24 cellular contexts compared by ENCODE assay signal in genomic region chr11:3083321-3083720, GRCh38. TPM values are rescaled to one million over a fixed set of nuclear protein-coding genes. Genes with fewer than 3 reads are reported as not detected.
DNase-seq lines count a peak whose midpoint lies in the region; ATAC-seq and TF ChIP-seq lines count a peak whose summit lies in the region.
"Had no signal": no experiment of that assay in that cellular context is flagged by ENCODE, and none has a peak within 500 bp of the region (broad histone marks: within the 10 kb centered on the region; RNA-seq: fewer than 3 reads in every experiment).

No MANE protein-coding gene starts in this region.

- intact Hi-C loops in Right ventricle myocardium superior (cut with DNase I) (no loop called here), left ventricle myocardium inferior (cut with micrococcal nuclease) (no loop called here)

- TF ChIP-seq CTCF in left ventricle myocardium inferior (IDR thresholded peaks at IDR 0.05; ENCODE audit: borderline replicate concordance) = no peak
- no peak for TF ChIP-seq CTCF in chondrocyte (IDR thresholded peaks at IDR 0.05)
- TF ChIP-seq CTCF in osteoblast (IDR thresholded peaks at IDR 0.05; ENCODE audit: extremely low read depth, low read depth, low read length) = no peak
- no peak for TF ChIP-seq CTCF in endodermal cell (conservative IDR thresholded peaks at IDR 0.05)

- H3K36me3 Mint-ChIP-seq in chondrocyte (ENCODE audit: low read depth) = peaks cover 1% of the 10 kb centered on the region
- H3K36me3 Mint-ChIP-seq in endodermal cell (ENCODE audit: low read depth) = no peaks in the 10 kb centered on the region
- H3K36me3 Mint-ChIP-seq: CD4-positive, alpha-beta memory T cell; CD4-positive, CD25-positive, alpha-beta regulatory T cell; CD8-positive, alpha-beta memory T cell had no signal

- H3K27me3 Mint-ChIP-seq in chondrocyte (ENCODE audit: low read depth) (no peaks in the 10 kb centered on the region), endodermal cell (ENCODE audit: insufficient read depth) (peaks cover 13% of the 10 kb centered on the region)

- H3K27me3 ChIP-seq in left ventricle myocardium inferior (ENCODE audit: low read depth) = peaks cover 21% of the 10 kb centered on the region
- H3K27me3 ChIP-seq in osteoblast (ENCODE audit: insufficient read depth, low read length) = no peaks in the 10 kb centered on the region
- no peaks in the 10 kb centered on the region for H3K27me3 ChIP-seq in endodermal cell (ENCODE audit: control insufficient read depth, insufficient read depth, low read length, poor library complexity, severe bottlenecking)
- H3K27me3 ChIP-seq: BE2C, BLaER1 had no signal

- no peaks in the 10 kb centered on the region for H3K79me2 ChIP-seq in osteoblast (ENCODE audit: insufficient read depth, low read length)

- WGBS in endodermal cell (ENCODE audit: insufficient coverage in 1 of 2, insufficient read length in 1 of 2), 2 experiments = 84 to 96% methylated on average over 5 to 8 of the region's 8 CpGs

- H3K27ac ChIP-seq in left ventricle myocardium inferior (replicated peaks) (no peak overlapping the region), osteoblast (ENCODE audit: low read depth, low read length) (no peak overlapping the region), endodermal cell (ENCODE audit: low read depth, low read length) (no peak overlapping the region)
- H3K27ac ChIP-seq: 22Rv1, A549, BLaER1 had no signal

- H3K27ac Mint-ChIP-seq in chondrocyte (ENCODE audit: unreplicated experiment) = no peak overlapping the region
- no peak overlapping the region for H3K27ac Mint-ChIP-seq in endodermal cell
- H3K27ac Mint-ChIP-seq: CD4-positive, CD25-positive, alpha-beta regulatory T cell; CD8-positive, alpha-beta memory T cell had no signal

- H3K4me1 ChIP-seq in left ventricle myocardium inferior (no peaks in the 10 kb centered on the region), osteoblast (ENCODE audit: insufficient read depth, low read length) (no peaks in the 10 kb centered on the region), endodermal cell (ENCODE audit: control insufficient read depth, insufficient read depth, low read length) (no peaks in the 10 kb centered on the region)
- H3K4me1 ChIP-seq: A549, BE2C had no signal

- DNase-seq in Right ventricle myocardium superior (peak; percentile 17), left ventricle myocardium inferior (no peak), chondrocyte (ENCODE audit: low spot score) (peak; percentile 56), osteoblast (ENCODE audit: insufficient read length, low spot score, missing footprints) (peak; percentile 48), endodermal cell (no peak)
- DNase-seq: BE2C; C1 segment of cervical spinal cord; CD4-positive, alpha-beta memory T cell; CD4-positive, CD25-positive, alpha-beta regulatory T cell; CD8-positive, alpha-beta memory T cell; COR-L47; DMS 273 treated with DMSO at 0.1 percent for 48 hours; DMS153; DMS53; DMS79; DND-41; EL; GDM1 had no signal

- no peak overlapping the region for H3K9ac ChIP-seq in endodermal cell (ENCODE audit: extremely low read depth, low read length, poor library complexity, severe bottlenecking)
- H3K9ac ChIP-seq: BLaER1 had no signal

- H2AFZ ChIP-seq in osteoblast (ENCODE audit: low read length) = no peak overlapping the region

- H3K9me3 ChIP-seq in left ventricle myocardium inferior (replicated peaks) = no peaks in the 10 kb centered on the region
- no peaks in the 10 kb centered on the region for H3K9me3 ChIP-seq in osteoblast (ENCODE audit: low read depth, low read length)
- H3K9me3 ChIP-seq in endodermal cell (ENCODE audit: control insufficient read depth, low read length) = no peaks in the 10 kb centered on the region
- H3K9me3 ChIP-seq: A549, BE2C, BLaER1 had no signal

- no peak for ATAC-seq in Right ventricle myocardium superior (ENCODE audit: poor library complexity)
- ATAC-seq in HG03196 (IDR thresholded peaks at IDR 0.05; ENCODE audit: unreplicated experiment) = no peak
- ATAC-seq: A549, GM12878 had no signal

- no peak overlapping the region for H3K4me2 ChIP-seq in osteoblast (ENCODE audit: insufficient read depth, low read length)
- H3K4me2 ChIP-seq: A549, BLaER1 had no signal

- H3K36me3 ChIP-seq in left ventricle myocardium inferior = no peaks in the 10 kb centered on the region
- H3K36me3 ChIP-seq in osteoblast (ENCODE audit: insufficient read depth, low read length) = no peaks in the 10 kb centered on the region
- no peaks in the 10 kb centered on the region for H3K36me3 ChIP-seq in endodermal cell (ENCODE audit: control insufficient read depth, insufficient read depth, low read length)
- H3K36me3 ChIP-seq: BE2C, BLaER1 had no signal

- H3K4me3 ChIP-seq in left ventricle myocardium inferior (no peak overlapping the region), osteoblast (ENCODE audit: insufficient read depth, low read length) (no peak overlapping the region), endodermal cell (ENCODE audit: low read length) (no peak overlapping the region)
- H3K4me3 ChIP-seq: A549, BLaER1, GM12878 had no signal

- H3K4me1 Mint-ChIP-seq in chondrocyte (ENCODE audit: low read depth) (no peaks in the 10 kb centered on the region), endodermal cell (no peaks in the 10 kb centered on the region)
- H3K4me1 Mint-ChIP-seq: CD14-positive monocyte; CD4-positive, alpha-beta memory T cell; CD8-positive, alpha-beta memory T cell had no signal

- H3K9me3 Mint-ChIP-seq in chondrocyte (ENCODE audit: low read depth) = no peaks in the 10 kb centered on the region
- no peaks in the 10 kb centered on the region for H3K9me3 Mint-ChIP-seq in endodermal cell
- H3K9me3 Mint-ChIP-seq: CD4-positive, alpha-beta memory T cell; CD8-positive, alpha-beta memory T cell had no signal

- H3K4me3 Mint-ChIP-seq in chondrocyte (ENCODE audit: unreplicated experiment) (no peak overlapping the region), endodermal cell (no peak overlapping the region)
- H3K4me3 Mint-ChIP-seq: CD14-positive monocyte; CD4-positive, alpha-beta memory T cell; CD4-positive, CD25-positive, alpha-beta regulatory T cell; CD8-positive, alpha-beta memory T cell had no signal

- no peaks in the 10 kb centered on the region for H4K20me1 ChIP-seq in osteoblast (ENCODE audit: insufficient read depth, low read length)

RNA-seq across cellular contexts. Expression of gene CARS1, which starts 26.1 kb away (rescaled TPM):
- 12.8 TPM for total RNA-seq in Right ventricle myocardium superior
- 14.3 TPM for total RNA-seq in left ventricle myocardium inferior
- 49.3 to 106 TPM (median 101 TPM) in 3 replicates for total RNA-seq in chondrocyte
- 99.3 and 106 TPM in 2 replicates for total RNA-seq in osteoblast
- 10 to 100 TPM; 48.0 to 52.8 TPM for total RNA-seq in endodermal cell
- polyA plus RNA-seq in endodermal cell (2013, experiment 1 of 2) = 59.6 TPM
- 35.9 TPM for polyA plus RNA-seq in endodermal cell (2013, experiment 2 of 2)

Comparison
In these comparisons a context has a peak if more than half of its experiments do, and no peak if none do; other contexts are left out.
1. DNase-seq: peak in Right ventricle myocardium superior (single experiment), chondrocyte (single experiment) and osteoblast (single experiment); none in left ventricle myocardium inferior (single experiment) and endodermal cell (single experiment).